ENCODE assay signal across 21 cellular contexts in the genomic region with DNA sequence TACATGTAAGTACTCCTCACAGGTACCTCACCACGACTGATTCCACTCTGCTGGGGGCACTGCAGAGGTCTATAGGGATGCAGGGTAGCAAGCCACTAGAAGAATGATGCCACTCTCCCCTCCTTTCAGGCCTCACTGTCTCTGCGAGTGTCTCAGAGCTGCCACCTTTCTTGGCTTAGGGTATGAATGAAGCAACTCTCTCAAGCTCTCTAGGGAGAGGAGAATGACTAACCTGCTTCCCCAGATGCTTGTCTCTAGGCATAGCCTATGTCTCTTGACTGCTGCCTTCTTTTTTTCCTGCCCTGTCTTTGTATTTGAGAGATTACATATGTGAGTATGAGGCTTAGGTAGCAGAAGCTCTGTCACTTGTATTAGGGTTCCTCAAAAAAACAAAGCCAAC.
"Had no signal": no experiment of that assay in that cellular context is flagged by ENCODE, and none has a peak within 500 bp of the region (broad histone marks: within the 10 kb centered on the region; RNA-seq: fewer than 3 reads in every experiment).

No MANE protein-coding gene starts in this region.

- H3K79me2 ChIP-seq: hepatocyte, parathyroid adenoma had no signal

- H3K4me1 Mint-ChIP-seq: memory B cell, nephron had no signal

- H3K27me3 Mint-ChIP-seq: memory B cell had no signal

- H3K4me2 ChIP-seq: hepatocyte had no signal

- H3K27ac Mint-ChIP-seq: memory B cell; nephron; stimulated activated naive B cell treated with anti-CD40 and anti-IgM and Interleukin-4, amounts not matched to agents 10 μg/mL and 1 μg/mL and 100 μg/mL, for 72 hours; stimulated activated naive CD8-positive, alpha-beta T cell treated with anti-CD3 and anti-CD28 coated beads, Interleukin-15, amount 100 ng/mL, for 72 hours had no signal

- ATAC-seq: foreskin keratinocyte, left cardiac atrium, lower lobe of right lung, psoas muscle, right lobe of liver had no signal

- H3K4me1 ChIP-seq: colonic mucosa, foreskin keratinocyte, left ventricle myocardium inferior, lower lobe of right lung, parathyroid adenoma, psoas muscle, right lobe of liver, testis, tibial nerve had no signal

- H3K36me3 ChIP-seq: colonic mucosa, left ventricle myocardium inferior, lower lobe of right lung, right lobe of liver, tibial nerve had no signal

- DNase-seq: colonic mucosa; dermis blood vessel endothelial cell; head of caudate nucleus; kidney; left cardiac atrium; left ventricle myocardium inferior; lower lobe of right lung; midbrain; psoas muscle; retina; right lobe of liver; stimulated activated CD4-positive, alpha-beta T cell treated with anti-CD3 and anti-CD28 coated beads, Interleukin-4, amount 100 ng/mL, for 24 hours; stimulated activated naive B cell treated with anti-CD40 and anti-IgM and Interleukin-4, amounts not matched to agents 10 μg/mL and 1 μg/mL and 100 μg/mL, for 72 hours; stimulated activated naive CD8-positive, alpha-beta T cell treated with anti-CD3 and anti-CD28 coated beads, Interleukin-15, amount 100 ng/mL, for 72 hours; testis had no signal

- H3K27ac ChIP-seq: colonic mucosa, foreskin keratinocyte, hepatocyte, left ventricle myocardium inferior, lower lobe of right lung, parathyroid adenoma, psoas muscle, right lobe of liver, testis, tibial nerve had no signal

- H3K36me3 Mint-ChIP-seq: memory B cell had no signal

- H2AFZ ChIP-seq: hepatocyte, parathyroid adenoma had no signal

- H3K9me3 ChIP-seq: colonic mucosa, left ventricle myocardium inferior, lower lobe of right lung, psoas muscle, right lobe of liver, testis had no signal

- H3K27me3 ChIP-seq: colonic mucosa, foreskin keratinocyte, hepatocyte, right lobe of liver, testis, tibial nerve had no signal

- H3K4me3 ChIP-seq: colonic mucosa, hepatocyte, left ventricle myocardium inferior, lower lobe of right lung, psoas muscle, right lobe of liver, testis, tibial nerve had no signal

- H3K4me3 Mint-ChIP-seq: memory B cell; nephron; stimulated activated naive B cell treated with anti-CD40 and anti-IgM and Interleukin-4, amounts not matched to agents 10 μg/mL and 1 μg/mL and 100 μg/mL, for 72 hours; stimulated activated naive CD8-positive, alpha-beta T cell treated with anti-CD3 and anti-CD28 coated beads, Interleukin-15, amount 100 ng/mL, for 72 hours had no signal
